Comparison of ENCODE assay signal across 14 cellular contexts in the genomic region with DNA sequence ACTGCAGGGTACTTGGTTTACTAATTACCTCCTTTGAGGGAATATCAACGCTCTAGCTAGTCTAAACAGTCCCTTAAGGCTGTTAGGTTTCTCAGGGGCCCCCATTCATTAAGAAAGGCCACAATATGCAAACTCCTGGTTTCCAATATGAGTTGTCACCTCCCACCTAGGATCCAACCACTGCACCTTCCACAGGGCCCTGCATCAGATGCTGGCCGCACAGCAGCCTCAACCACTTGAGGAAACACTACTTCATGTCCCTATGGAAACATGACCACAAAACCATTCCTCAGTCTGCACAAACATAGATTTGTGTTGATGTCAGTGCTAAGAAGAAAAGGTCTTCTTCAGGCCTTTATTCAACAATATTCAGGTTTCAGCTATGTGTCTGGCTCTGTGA. TPM values are rescaled to one million over a fixed set of nuclear protein-coding genes. Genes with fewer than 3 reads are reported as not detected.
DNase-seq lines count a peak whose midpoint lies in the region; ATAC-seq, FAIRE-seq and TF ChIP-seq lines count a peak whose summit lies in the region.
"Had no signal": no experiment of that assay in that cellular context is flagged by ENCODE, and none has a peak within 500 bp of the region (broad histone marks: within the 10 kb centered on the region; RNA-seq: fewer than 3 reads in every experiment).

No MANE protein-coding gene starts in this region.

- no peak overlapping the region for H3K4me3 ChIP-seq in AG04449 (ENCODE audit: low read depth, low read length)
- H3K4me3 ChIP-seq: adrenal gland, heart right ventricle, Peyer's patch, sigmoid colon had no signal

- H3K4me1 Mint-ChIP-seq in chondrocyte (ENCODE audit: low read depth): peaks cover 16% of the 10 kb centered on the region

- no peak for ATAC-seq in GM18858 (IDR thresholded peaks at IDR 0.05; ENCODE audit: unreplicated experiment)
- ATAC-seq in HG03520 (IDR thresholded peaks at IDR 0.05; ENCODE audit: unreplicated experiment): no peak
- ATAC-seq: heart right ventricle had no signal

- H3K27me3 Mint-ChIP-seq in chondrocyte (ENCODE audit: low read depth): no peaks in the 10 kb centered on the region

- H3K27ac Mint-ChIP-seq in chondrocyte (ENCODE audit: unreplicated experiment): peak overlapping the region; percentile 75

- TF ChIP-seq CTCF in AG04449 (IDR thresholded peaks at IDR 0.05; ENCODE audit: insufficient read depth, low read length, missing control alignments): no peak
- no peak for TF ChIP-seq CTCF in chondrocyte (IDR thresholded peaks at IDR 0.05)

- H3K36me3 Mint-ChIP-seq in chondrocyte (ENCODE audit: low read depth): no peaks in the 10 kb centered on the region

- no peaks in the 10 kb centered on the region for H3K9me3 Mint-ChIP-seq in chondrocyte (ENCODE audit: low read depth)

- no peak overlapping the region for H3K4me3 Mint-ChIP-seq in chondrocyte (ENCODE audit: unreplicated experiment)

- CTCF ChIA-PET in AG04449 (lab: Yijun Ruan, JAX): no interaction called here

- peak; percentile 62 for FAIRE-seq in GM18507 (lab: Jason Lieb, UNC)

- intact Hi-C loops in posterior vena cava (cut with DNase I): no loop called here

- POLR2A ChIA-PET in AG04449 (lab: Yijun Ruan, JAX): no interaction called here

- peak; percentile 7 for DNase-seq in AG04449 (ENCODE audit: low read depth, low spot score)
- no peak for DNase-seq in GM18507 (ENCODE audit: extremely low spot score, insufficient read length, low read depth)
- peak; percentile 2 to 22 for DNase-seq in NCI-H187 (lab: John Stamatoyannopoulos, UW)
- no peak for DNase-seq in chondrocyte (ENCODE audit: low spot score)
- no peak for DNase-seq in posterior vena cava (ENCODE audit: low spot score)
- DNase-seq in Kasumi-1 (lab: John Stamatoyannopoulos, UW): no peak
- DNase-seq: adrenal gland, heart right ventricle, IMR-90, NCI-H2171, Peyer's patch, sigmoid colon had no signal

RNA-seq across cellular contexts. Expression of a gene that starts 40.9 kb away (rescaled TPM):
- 1.3 to 12.4 TPM (median 11.5 TPM) in 3 replicates for total RNA-seq in chondrocyte
- 1 to 10 TPM; 2.2 to 2.5 TPM for total RNA-seq in posterior vena cava

Comparison
In these comparisons a context has a peak if more than half of its experiments do, and no peak if none do; other contexts are left out.
1. DNase-seq: peak in AG04449 (single experiment) and NCI-H187 (2 of 2); none in GM18507 (single experiment), chondrocyte (single experiment), posterior vena cava (single experiment) and Kasumi-1 (0 of 2).